20 cellular contexts compared by ENCODE assay signal in the genomic region with DNA sequence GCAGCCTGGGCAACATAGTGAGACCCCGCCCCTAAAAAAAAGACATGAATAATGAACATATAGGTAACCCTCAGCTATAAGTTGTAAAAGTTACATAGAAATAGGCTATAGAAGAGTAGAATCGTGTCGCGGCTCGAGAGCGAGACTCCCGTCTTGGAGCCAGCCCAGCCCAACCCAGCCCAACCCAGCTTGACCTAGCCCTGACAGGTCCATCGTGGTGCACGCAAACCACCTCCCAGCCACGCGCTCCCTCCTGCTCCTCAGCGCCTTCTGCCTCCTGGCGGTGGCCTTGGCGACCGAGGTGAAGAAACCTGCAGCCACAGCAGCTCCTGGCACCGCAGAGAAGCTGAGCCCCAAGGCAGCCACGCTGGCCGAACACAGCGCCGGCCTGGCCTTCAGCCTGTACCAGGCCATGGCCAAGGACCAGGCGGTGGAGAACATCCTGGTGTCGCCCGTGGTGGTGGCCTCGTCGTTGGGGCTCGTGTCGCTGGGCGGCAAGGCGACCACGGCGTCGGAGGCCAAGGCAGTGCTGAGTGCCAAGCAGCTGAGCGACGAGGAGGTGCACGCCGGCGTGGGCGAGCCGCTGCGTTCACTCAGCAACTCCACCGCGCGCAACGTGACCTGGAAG. TPM values are rescaled to one million over a fixed set of nuclear protein-coding genes. Genes with fewer than 3 reads are reported as not detected.
DNase-seq lines count a peak whose midpoint lies in the region; ATAC-seq and TF ChIP-seq lines count a peak whose summit lies in the region.
"Had no signal": no experiment of that assay in that cellular context is flagged by ENCODE, and none has a peak within 500 bp of the region (broad histone marks: within the 10 kb centered on the region; RNA-seq: fewer than 3 reads in every experiment).

No MANE protein-coding gene starts in this region.

- H3K27me3 Mint-ChIP-seq in endothelial cell (ENCODE audit: unreplicated experiment), result peaks cover 3% of the 10 kb centered on the region
- H3K27me3 Mint-ChIP-seq: CD4-positive, CD25-positive, alpha-beta regulatory T cell had no signal

- no peak overlapping the region for H3K27ac ChIP-seq in Panc1 (ENCODE audit: low read length)
- no peak overlapping the region for H3K27ac ChIP-seq in neuronal stem cell (replicated peaks; ENCODE audit: low read length)

- no peaks in the 10 kb centered on the region for H3K36me3 ChIP-seq in H7 (replicated peaks; ENCODE audit: control insufficient read depth, insufficient read depth, low read length)
- H3K36me3 ChIP-seq in Panc1 (ENCODE audit: control insufficient read depth, insufficient read depth, low read length), result no peaks in the 10 kb centered on the region
- H3K36me3 ChIP-seq in neuronal stem cell (replicated peaks in 1 of 2; ENCODE audit: control insufficient read depth in 2 of 2, insufficient read depth in 2 of 2, low read length in 2 of 2), result peaks cover 6 to 8% of the 10 kb centered on the region in 2 donors
- H3K36me3 ChIP-seq: BE2C had no signal

- peak overlapping the region; percentile 36 for H3K27ac Mint-ChIP-seq in endothelial cell (ENCODE audit: unreplicated experiment)
- H3K27ac Mint-ChIP-seq: CD4-positive, CD25-positive, alpha-beta regulatory T cell; HFFc6; IgD-negative memory B cell had no signal

- peaks cover 5% of the 10 kb centered on the region for H3K79me1 ChIP-seq in neuronal stem cell (ENCODE audit: low read depth, low read length)

- H3K4ac ChIP-seq in neuronal stem cell (ENCODE audit: low read length), result no peak overlapping the region

- DNase-seq in H7, result peak; percentile 35
- no peak for DNase-seq in Panc1 (ENCODE audit: low read depth, low spot score)
- DNase-seq in endothelial cell (ENCODE audit: low spot score), result no peak
- no peak for DNase-seq in neuronal stem cell (ENCODE audit: low spot score)
- DNase-seq: ACHN; BE2C; C1 segment of cervical spinal cord; Caco-2; CD4-positive, CD25-positive, alpha-beta regulatory T cell; GDM1; GOT3; HCEC 1CT; HFFc6; Karpas-422; KBM-7 had no signal

- no peaks in the 10 kb centered on the region for H3K27me3 ChIP-seq in H7 (ENCODE audit: control insufficient read depth, insufficient read depth, low read length)
- H3K27me3 ChIP-seq in Panc1 (ENCODE audit: control insufficient read depth, insufficient read depth, low read length), result no peaks in the 10 kb centered on the region
- H3K27me3 ChIP-seq in neuronal stem cell (ENCODE audit: control insufficient read depth in 3 of 3, insufficient read depth in 3 of 3, low read depth in 1 of 3, low read length in 3 of 3), result no peaks in the 10 kb centered on the region
- H3K27me3 ChIP-seq: BE2C had no signal

- in situ Hi-C loops in Panc1 (cut with HindIII; ENCODE audit: low pct_unique_long_range_greater_than_20kb, low sequenced_read_pairs), result no loop called here

- H2AFZ ChIP-seq in neuronal stem cell (ENCODE audit: low read length), result no peak overlapping the region

- no peak overlapping the region for H3K4me3 Mint-ChIP-seq in endothelial cell (ENCODE audit: unreplicated experiment)
- H3K4me3 Mint-ChIP-seq: CD4-positive, CD25-positive, alpha-beta regulatory T cell; HFFc6; IgD-negative memory B cell had no signal

- no peak overlapping the region for H3K18ac ChIP-seq in neuronal stem cell (ENCODE audit: low read length)

- no peak overlapping the region for H3K4me2 ChIP-seq in neuronal stem cell (ENCODE audit: insufficient read depth, low read length, poor library complexity, severe bottlenecking)

- CTCF ChIA-PET in Panc1 (lab: Charles Lee), result interaction anchor here (0.9 kb wide), 1 partner anchor 64 kb away, joined by 3 read pairs; no protein-coding TSS in a partner anchor

- intact Hi-C loops in Panc1 (cut with micrococcal nuclease; ENCODE audit: unreplicated experiment), result no loop called here

- peak overlapping the region; percentile 44 for H3K9ac ChIP-seq in neuronal stem cell (ENCODE audit: low read depth, low read length, poor library complexity)

- 0 out of 2 replicates have a peak, but pooled peaks have one; percentile 12 for ATAC-seq in Panc1
- no peak for ATAC-seq in GM18519 (IDR thresholded peaks at IDR 0.05; ENCODE audit: low FRiP score, unreplicated experiment)
- no peak for ATAC-seq in HG03469 (IDR thresholded peaks at IDR 0.05; ENCODE audit: unreplicated experiment)
- no peak for ATAC-seq in GM18909 (IDR thresholded peaks at IDR 0.05; ENCODE audit: poor library complexity, unreplicated experiment)
- ATAC-seq: HepG2 had no signal

- H3K4me3 ChIP-seq in H7 (ENCODE audit: insufficient read depth, low read depth, low read length) (no peak overlapping the region), Panc1 (ENCODE audit: low read depth in 2 of 2, low read length in 2 of 2) (no peak overlapping the region), neuronal stem cell (ENCODE audit: low read length in 2 of 2) (peak overlapping the region in 1 of 2 donors; percentile 40)

- no peak overlapping the region for H3K14ac ChIP-seq in neuronal stem cell (ENCODE audit: low read length)

- no peak overlapping the region for H2BK120ac ChIP-seq in neuronal stem cell (ENCODE audit: low read depth, low read length)

- peak overlapping the region; percentile 20 for H3K23ac ChIP-seq in neuronal stem cell (ENCODE audit: low read depth, low read length, poor library complexity)

- no peaks in the 10 kb centered on the region for H3K9me3 Mint-ChIP-seq in endothelial cell (ENCODE audit: unreplicated experiment)
- H3K9me3 Mint-ChIP-seq: HFFc6, IgD-negative memory B cell had no signal

- BruUV-seq in Panc1 (replicated peaks; lab: Mats Ljungman, UMichigan), result no TSS peak

- no peaks in the 10 kb centered on the region for H3K4me1 Mint-ChIP-seq in endothelial cell (ENCODE audit: unreplicated experiment)
- H3K4me1 Mint-ChIP-seq: IgD-negative memory B cell had no signal

- H2BK5ac ChIP-seq in neuronal stem cell (ENCODE audit: low read length), result no peak overlapping the region

- H3K4me1 ChIP-seq in Panc1 (ENCODE audit: control insufficient read depth, insufficient read depth, low read length) (no peaks in the 10 kb centered on the region), neuronal stem cell (ENCODE audit: control insufficient read depth in 2 of 2, insufficient read depth in 1 of 2, low read depth in 1 of 2, low read length in 2 of 2) (no peaks in the 10 kb centered on the region)
- H3K4me1 ChIP-seq: BE2C, Caco-2 had no signal

- POLR2A ChIA-PET in Panc1 (lab: Charles Lee), result no interaction called here

- TF ChIP-seq CTCF in Panc1 (IDR thresholded peaks at IDR 0.05), result no peak
- TF ChIP-seq CTCF in endothelial cell (IDR thresholded peaks at IDR 0.05; ENCODE audit: unreplicated experiment), result no peak

- H4K91ac ChIP-seq in neuronal stem cell (ENCODE audit: low read depth, low read length, poor library complexity), result no peak overlapping the region

- H2AK5ac ChIP-seq in neuronal stem cell (ENCODE audit: low read depth, low read length), result no peak overlapping the region

- H3K9me3 ChIP-seq in Panc1 (ENCODE audit: control insufficient read depth, insufficient read depth, low read depth, low read length) (no peaks in the 10 kb centered on the region), neuronal stem cell (replicated peaks in 1 of 2; ENCODE audit: control insufficient read depth in 2 of 2, insufficient read depth in 1 of 2, low read depth in 1 of 2, low read length in 2 of 2) (no peaks in the 10 kb centered on the region)
- H3K9me3 ChIP-seq: BE2C, Caco-2 had no signal

- no CpG with 5 or more reads among the region's 44 CpGs for WGBS in neuronal stem cell (ENCODE audit: extremely low coverage in 2 of 2, insufficient read length in 2 of 2, insufficient replicate concordance in 1 of 2), 2 donors

- no peak overlapping the region for H2BK15ac ChIP-seq in neuronal stem cell (ENCODE audit: low read length)

- peaks cover 4% of the 10 kb centered on the region for H3K36me3 Mint-ChIP-seq in endothelial cell (ENCODE audit: low read depth, unreplicated experiment)
- H3K36me3 Mint-ChIP-seq: CD4-positive, CD25-positive, alpha-beta regulatory T cell had no signal

- peak overlapping the region; percentile 4 for H4K8ac ChIP-seq in neuronal stem cell (ENCODE audit: low read depth, low read length)

- H2BK12ac ChIP-seq in neuronal stem cell (ENCODE audit: low read length), result peak overlapping the region; percentile 4

RNA-seq across cellular contexts. Expression of gene KIF24, which starts 10.8 kb away (rescaled TPM):
- 4.5 and 4.7 TPM in 2 replicates for total RNA-seq in H7 (2014; rRNA removed; shearing (Covaris generic))
- total RNA-seq in Panc1 (2021; ENCODE audit: unreplicated experiment) (7.2 TPM), endothelial cell (ENCODE audit: unreplicated experiment) (2.2 TPM)
- polyA plus RNA-seq in Panc1 (2012; ENCODE audit: insufficient read length), result 2.6 TPM
- 3.1 TPM for polyA plus RNA-seq in neuronal stem cell (2013, experiment 1 of 2)
- polyA plus RNA-seq in neuronal stem cell (2013, experiment 2 of 2), result 3.2 TPM
- polyA plus RNA-seq: IgD-negative memory B cell had no signal

RNA-seq across cellular contexts. Expression of gene NUDT2, which starts 11.1 kb away (rescaled TPM):
- total RNA-seq in H7 (2014; rRNA removed; shearing (Covaris generic)), result 28.6 and 32.4 TPM in 2 replicates
- 36.2 TPM for total RNA-seq in Panc1 (2021; ENCODE audit: unreplicated experiment)
- polyA plus RNA-seq in Panc1 (2012; ENCODE audit: insufficient read length), result 32.3 TPM
- total RNA-seq in endothelial cell (ENCODE audit: unreplicated experiment), result 16.8 TPM
- polyA plus RNA-seq in neuronal stem cell (2013, experiment 1 of 2), result 18.3 TPM
- 17.7 TPM for polyA plus RNA-seq in neuronal stem cell (2013, experiment 2 of 2)

RNA-seq across cellular contexts. Expression of gene MYORG, which starts 58.4 kb away (rescaled TPM):
- 12.3 and 19.8 TPM in 2 replicates for total RNA-seq in H7 (2014; rRNA removed; shearing (Covaris generic))
- total RNA-seq in Panc1 (2021; ENCODE audit: unreplicated experiment) (9.7 TPM), endothelial cell (ENCODE audit: unreplicated experiment) (77.0 TPM)
- 6.7 TPM for polyA plus RNA-seq in Panc1 (2012; ENCODE audit: insufficient read length)
- 0.06 TPM for polyA plus RNA-seq in neuronal stem cell (2013, experiment 1 of 2)
- polyA plus RNA-seq in neuronal stem cell (2013, experiment 2 of 2), result 0.07 TPM
